In the genomic region with DNA sequence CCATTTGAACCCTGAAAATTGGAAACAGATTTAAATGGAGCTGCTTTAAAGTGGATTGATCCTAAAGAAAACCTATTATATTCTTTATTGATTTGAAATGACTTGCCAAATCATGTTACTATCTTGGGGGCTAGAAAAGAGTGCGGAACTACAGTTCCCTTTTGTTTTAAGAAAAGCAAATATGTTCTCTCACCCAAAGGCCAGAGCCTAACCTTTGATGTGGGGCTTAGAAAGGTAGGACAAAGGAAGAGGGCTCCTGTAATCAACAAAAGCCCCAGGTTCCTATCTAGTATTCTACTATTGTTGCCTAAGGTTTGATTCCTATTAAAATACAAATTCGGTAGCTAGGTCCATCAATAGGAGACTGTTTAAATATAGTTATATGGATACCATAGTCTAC, we compare ENCODE assay signal across 24 cellular contexts.
DNase-seq lines count a peak whose midpoint lies in the region; ATAC-seq, FAIRE-seq and TF ChIP-seq lines count a peak whose summit lies in the region.
"Had no signal": no experiment of that assay in that cellular context is flagged by ENCODE, and none has a peak within 500 bp of the region (broad histone marks: within the 10 kb centered on the region; RNA-seq: fewer than 3 reads in every experiment).

No MANE protein-coding gene starts in this region.

- H3K27ac Mint-ChIP-seq in endodermal cell (no peak overlapping the region), glutamatergic neuron (ENCODE audit: unreplicated experiment) (peak overlapping the region; percentile 95), neural progenitor cell (no peak overlapping the region)
- H3K27ac Mint-ChIP-seq: B cell; CD4-positive, alpha-beta T cell; CD8-positive, alpha-beta T cell had no signal

- CTCF ChIA-PET in HepG2 (lab: Yijun Ruan, JAX; ENCODE audit: low intra/inter-chr PET ratio, low total read pairs), result no interaction called here

- in situ Hi-C loops in HepG2 (cut with HindIII; ENCODE audit: extremely low pct_ligation_motif_present, low pct_unique_long_range_greater_than_20kb), result no loop called here

- no peaks in the 10 kb centered on the region for H3K4me1 ChIP-seq in HepG2 (ENCODE audit: insufficient read depth, low read length)
- peaks cover 0 to 9% (median 0%) of the 10 kb centered on the region in 4 donors for H3K4me1 ChIP-seq in right lobe of liver
- H3K4me1 ChIP-seq in endodermal cell (ENCODE audit: control insufficient read depth, insufficient read depth, low read length), result peaks cover 14% of the 10 kb centered on the region
- H3K4me1 ChIP-seq in neural progenitor cell, result peaks cover 61% of the 10 kb centered on the region

- no peak overlapping the region for H3K4me3 ChIP-seq in HepG2 (replicated peaks in 1 of 3; ENCODE audit: insufficient read depth in 1 of 3, low read depth in 2 of 3, low read length in 3 of 3)
- no peak overlapping the region for H3K4me3 ChIP-seq in right lobe of liver
- peak overlapping the region; percentile 8 for H3K4me3 ChIP-seq in endodermal cell (ENCODE audit: low read length)
- H3K4me3 ChIP-seq in neural progenitor cell, result peak overlapping the region; percentile 3
- H3K4me3 ChIP-seq: A549; BLaER1 treated with 17β-estradiol and CSF1 and Interleukin-3, amounts not matched to agents 10 nM and 100 nM had no signal

- H3K4me1 Mint-ChIP-seq in endodermal cell (peaks cover 53% of the 10 kb centered on the region), glutamatergic neuron (ENCODE audit: low read depth, unreplicated experiment) (peaks cover 44% of the 10 kb centered on the region), neural progenitor cell (peaks cover 54% of the 10 kb centered on the region)

- H3K4me3 Mint-ChIP-seq in endodermal cell (no peak overlapping the region), glutamatergic neuron (ENCODE audit: unreplicated experiment) (peak overlapping the region; percentile 86), neural progenitor cell (no peak overlapping the region)
- H3K4me3 Mint-ChIP-seq: B cell; CD4-positive, alpha-beta T cell; CD8-positive, alpha-beta T cell had no signal

- TF ChIP-seq POLR2A in HepG2 (IDR thresholded peaks at IDR 0.05; ENCODE audit: insufficient read depth in 1 of 2, low read depth in 2 of 2, low read length in 2 of 2) (no peak), right lobe of liver (IDR thresholded peaks at IDR 0.05) (no peak)

- H2AFZ ChIP-seq in HepG2 (ENCODE audit: low read length), result no peak overlapping the region
- H2AFZ ChIP-seq in neural progenitor cell (replicated peaks), result no peak overlapping the region

- no peaks in the 10 kb centered on the region for H3K9me3 Mint-ChIP-seq in endodermal cell
- peaks cover 20% of the 10 kb centered on the region for H3K9me3 Mint-ChIP-seq in glutamatergic neuron (ENCODE audit: unreplicated experiment)
- no peaks in the 10 kb centered on the region for H3K9me3 Mint-ChIP-seq in neural progenitor cell
- H3K9me3 Mint-ChIP-seq: CD4-positive, alpha-beta T cell; CD8-positive, alpha-beta T cell had no signal

- peaks cover 63% of the 10 kb centered on the region for H3F3A ChIP-seq in neural progenitor cell (ENCODE audit: low read depth)

- ATAC-seq in HepG2 (no peak), right lobe of liver (no peak), GM21723 (IDR thresholded peaks at IDR 0.05; ENCODE audit: unreplicated experiment) (no peak)
- ATAC-seq: A549; CD8-positive, alpha-beta T cell had no signal

- TF ChIP-seq CTCF in HepG2 (CRISPR knock-in tag; IDR thresholded peaks at IDR 0.05) (no peak), right lobe of liver (IDR thresholded peaks at IDR 0.05) (no peak), endodermal cell (conservative IDR thresholded peaks at IDR 0.05) (no peak), glutamatergic neuron (IDR thresholded peaks at IDR 0.05; ENCODE audit: partially characterized antibody, unreplicated experiment) (no peak), neural progenitor cell (IDR thresholded peaks at IDR 0.05) (no peak)

- BruUV-seq in HepG2 (replicated peaks; lab: Mats Ljungman, UMichigan), result no TSS peak

- H4K20me1 ChIP-seq in HepG2 (ENCODE audit: insufficient read depth, low read length) (no peaks in the 10 kb centered on the region), neural progenitor cell (ENCODE audit: low read depth) (peaks cover 19% of the 10 kb centered on the region)
- H4K20me1 ChIP-seq: BLaER1 treated with 17β-estradiol and CSF1 and Interleukin-3, amounts not matched to agents 10 nM and 100 nM had no signal

- H3K27me3 ChIP-seq in HepG2 (ENCODE audit: control insufficient read depth in 1 of 2, insufficient read depth in 2 of 2, low read length in 2 of 2) (no peaks in the 10 kb centered on the region), right lobe of liver (no peaks in the 10 kb centered on the region), endodermal cell (ENCODE audit: control insufficient read depth, insufficient read depth, low read length, poor library complexity, severe bottlenecking) (no peaks in the 10 kb centered on the region), neural progenitor cell (no peaks in the 10 kb centered on the region)
- H3K27me3 ChIP-seq: BLaER1 treated with 17β-estradiol and CSF1 and Interleukin-3, amounts not matched to agents 10 nM and 100 nM had no signal

- no peak for FAIRE-seq in HepG2 (lab: Jason Lieb, UNC)
- FAIRE-seq: A549, D721Med, G401.6, GM12891, GM19239 had no signal

- H3K36me3 ChIP-seq in HepG2 (replicated peaks in 1 of 2; ENCODE audit: control insufficient read depth in 1 of 2, insufficient read depth in 2 of 2, low read length in 2 of 2), result no peaks in the 10 kb centered on the region
- H3K36me3 ChIP-seq in right lobe of liver, result no peaks in the 10 kb centered on the region
- no peaks in the 10 kb centered on the region for H3K36me3 ChIP-seq in endodermal cell (ENCODE audit: control insufficient read depth, insufficient read depth, low read length)
- H3K36me3 ChIP-seq in neural progenitor cell, result no peaks in the 10 kb centered on the region
- H3K36me3 ChIP-seq: BLaER1 treated with 17β-estradiol and CSF1 and Interleukin-3, amounts not matched to agents 10 nM and 100 nM had no signal

- H3K27ac ChIP-seq in HepG2 (ENCODE audit: extremely low read length, insufficient read depth, low read length), result no peak overlapping the region
- no peak overlapping the region for H3K27ac ChIP-seq in right lobe of liver
- H3K27ac ChIP-seq in endodermal cell (ENCODE audit: low read depth, low read length), result no peak overlapping the region
- H3K27ac ChIP-seq in neural progenitor cell, result peak overlapping the region; percentile 89
- H3K27ac ChIP-seq: 22Rv1; A549; BLaER1 treated with 17β-estradiol and CSF1 and Interleukin-3, amounts not matched to agents 10 nM and 100 nM; C4-2B had no signal

- TF ChIP-seq RAD21 in HepG2 (CRISPR knock-in tag; IDR thresholded peaks at IDR 0.05), result no peak

- H3K9ac ChIP-seq in HepG2 (ENCODE audit: insufficient read depth, low read depth, low read length) (no peak overlapping the region), endodermal cell (ENCODE audit: extremely low read depth, low read length, poor library complexity, severe bottlenecking) (no peak overlapping the region), neural progenitor cell (no peak overlapping the region)
- H3K9ac ChIP-seq: BLaER1 treated with 17β-estradiol and CSF1 and Interleukin-3, amounts not matched to agents 10 nM and 100 nM had no signal

- H3K9me3 ChIP-seq in HepG2 (ENCODE audit: low read length) (no peaks in the 10 kb centered on the region), right lobe of liver (no peaks in the 10 kb centered on the region), endodermal cell (ENCODE audit: control insufficient read depth, low read length) (no peaks in the 10 kb centered on the region), neural progenitor cell (ENCODE audit: low read depth) (no peaks in the 10 kb centered on the region)
- H3K9me3 ChIP-seq: A549; BLaER1 treated with 17β-estradiol and CSF1 and Interleukin-3, amounts not matched to agents 10 nM and 100 nM; Caco-2 had no signal

- 33% methylated on average over 2 of the region's 2 CpGs for WGBS in HepG2 (ENCODE audit: low lambda C conversion rate)
- WGBS in right lobe of liver (ENCODE audit: insufficient coverage, low coverage, low lambda C conversion rate, missing lambda C conversion rate), result 86% methylated on average over 2 of the region's 2 CpGs
- WGBS in endodermal cell (ENCODE audit: insufficient coverage in 1 of 2, insufficient read length in 1 of 2), 2 experiments, result 21% methylated on average over 1 of the region's 2 CpGs; no CpG with 5 or more reads in 1 of the 2 experiments

- H3K36me3 Mint-ChIP-seq in endodermal cell (ENCODE audit: low read depth), result no peaks in the 10 kb centered on the region
- no peaks in the 10 kb centered on the region for H3K36me3 Mint-ChIP-seq in glutamatergic neuron (ENCODE audit: unreplicated experiment)
- peaks cover 2% of the 10 kb centered on the region for H3K36me3 Mint-ChIP-seq in neural progenitor cell
- H3K36me3 Mint-ChIP-seq: CD8-positive, alpha-beta T cell had no signal

- no peak for TF ChIP-seq EP300 in HepG2 (IDR thresholded peaks at IDR 0.05; ENCODE audit: low read depth in 2 of 2, low read length in 2 of 2)
- no peak for TF ChIP-seq EP300 in HepG2 (CRISPR knock-in tag; IDR thresholded peaks at IDR 0.05; ENCODE audit: borderline replicate concordance)

- DNase-seq in HepG2 (ENCODE audit: low spot score), result peak; percentile 24
- DNase-seq in right lobe of liver, result no peak
- no peak for DNase-seq in endodermal cell
- no peak for DNase-seq in glutamatergic neuron
- DNase-seq in neural progenitor cell (ENCODE audit: low spot score), result peak; percentile 39
- no peak for DNase-seq in NCI-H1436 (lab: John Stamatoyannopoulos, UW)
- DNase-seq in NCI-H2227 treated with DMSO at 0.1 percent for 48 hours (lab: John Stamatoyannopoulos, UW), result no peak
- DNase-seq: AML-193; Caco-2; Calu3; CD4-positive, alpha-beta T cell; CD8-positive, alpha-beta T cell; DMS79 treated with DMSO at 0.1 percent for 48 hours; GF-D8 had no signal

- H3K4me2 ChIP-seq in HepG2 (ENCODE audit: low read depth, low read length), result no peak overlapping the region
- H3K4me2 ChIP-seq in neural progenitor cell, result peak overlapping the region; percentile 89
- H3K4me2 ChIP-seq: A549; BLaER1 treated with 17β-estradiol and CSF1 and Interleukin-3, amounts not matched to agents 10 nM and 100 nM had no signal

- H3K27me3 Mint-ChIP-seq in endodermal cell (ENCODE audit: insufficient read depth) (no peaks in the 10 kb centered on the region), glutamatergic neuron (ENCODE audit: unreplicated experiment) (peaks cover 17% of the 10 kb centered on the region), neural progenitor cell (ENCODE audit: insufficient read depth, low read depth) (peaks cover 2% of the 10 kb centered on the region)

- H3K79me2 ChIP-seq in HepG2 (ENCODE audit: insufficient read depth, low read length) (no peaks in the 10 kb centered on the region), neural progenitor cell (ENCODE audit: low read depth) (peaks cover 26% of the 10 kb centered on the region)

- intact Hi-C loops in HepG2 (cut with micrococcal nuclease; ENCODE audit: unreplicated experiment), result loop anchor here (5.0 kb wide), 1 partner anchor 97 kb away; no protein-coding TSS in a partner anchor
- intact Hi-C loops in right lobe of liver (cut with DNase I), result no loop called here

- POLR2A ChIA-PET in HepG2 (lab: Yijun Ruan, JAX), result no interaction called here

Comparison
In these comparisons a context has a peak if more than half of its experiments do, and no peak if none do; other contexts are left out.
1. DNase-seq: peak in HepG2 (single experiment) and neural progenitor cell (single experiment); none in right lobe of liver (0 of 3), endodermal cell (single experiment), glutamatergic neuron (single experiment), NCI-H1436 (single experiment) and NCI-H2227 treated with DMSO at 0.1 percent for 48 hours (single experiment).
2. H3K4me3 ChIP-seq: peak in endodermal cell (single experiment) and neural progenitor cell (single experiment); none in HepG2 (0 of 3) and right lobe of liver (0 of 3).